Comparison of ENCODE assay signal across 9 cellular contexts in the genomic region with DNA sequence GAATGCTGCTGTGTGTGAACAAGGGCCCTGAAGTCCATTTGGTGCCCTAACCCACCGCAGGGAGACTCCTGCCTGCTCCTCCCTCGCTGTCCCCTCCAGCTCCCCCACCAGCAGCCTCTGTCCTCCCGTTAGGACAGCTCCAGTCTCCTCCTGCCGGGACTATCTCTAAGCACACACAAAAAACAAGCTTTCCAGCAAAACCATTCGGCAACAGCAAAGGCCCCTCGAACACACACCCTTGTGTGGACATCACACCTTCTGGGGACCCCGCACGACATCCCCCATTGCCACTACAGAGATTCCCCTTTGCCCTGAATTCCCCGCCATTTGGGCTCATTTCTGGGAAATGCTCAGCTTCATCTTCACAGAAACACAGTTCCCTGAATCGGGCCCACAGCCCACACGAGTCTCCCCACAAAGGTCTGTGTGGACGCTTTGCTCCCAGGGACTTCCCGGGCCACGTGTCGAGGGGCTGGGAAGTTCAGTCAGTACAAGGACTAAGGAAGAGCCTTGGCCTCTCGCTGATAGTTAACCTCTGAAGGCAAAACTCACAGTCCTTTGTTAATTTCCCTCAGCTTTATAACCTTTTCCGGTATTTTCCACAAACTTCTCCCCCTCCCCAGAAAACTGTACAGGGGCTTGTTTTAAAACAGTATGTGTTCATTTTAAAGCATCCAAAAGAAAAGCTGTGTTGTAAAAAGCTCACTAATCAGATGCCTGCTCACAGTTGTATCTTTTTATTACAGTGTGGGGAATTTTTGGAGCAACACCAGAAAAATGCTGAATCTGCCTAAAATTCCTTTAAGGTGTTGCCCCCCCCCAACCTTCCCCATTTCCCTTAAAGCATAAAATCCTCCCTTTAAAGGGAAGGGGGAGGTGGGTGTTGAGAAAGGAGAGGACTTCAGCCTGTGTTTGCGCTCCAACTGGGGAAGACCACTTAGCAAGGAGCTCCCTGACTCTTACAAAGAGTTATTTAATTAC. TPM values are rescaled to one million over a fixed set of nuclear protein-coding genes. Genes with fewer than 3 reads are reported as not detected.
A peak's percentile ranks its signal among the peaks of the same experiment; 100 is the strongest.
DNase-seq lines count a peak whose midpoint lies in the region; ATAC-seq, FAIRE-seq and TF ChIP-seq lines count a peak whose summit lies in the region.
"Had no signal": no experiment of that assay in that cellular context is flagged by ENCODE, and none has a peak within 500 bp of the region (broad histone marks: within the 10 kb centered on the region; RNA-seq: fewer than 3 reads in every experiment).

No MANE protein-coding gene starts in this region.

- ATAC-seq in activated CD4-positive, alpha-beta T cell treated with anti-CD3 and anti-CD28 coated beads for 36 hours, result no peak
- ATAC-seq in HepG2, result no peak
- no peak for ATAC-seq in GM21825 (IDR thresholded peaks at IDR 0.05; ENCODE audit: unreplicated experiment)
- ATAC-seq in HG02678 (IDR thresholded peaks at IDR 0.05; ENCODE audit: unreplicated experiment), result no peak
- ATAC-seq in mucosa of descending colon, result no peak

- TF ChIP-seq EP300 in HepG2 (IDR thresholded peaks at IDR 0.05; ENCODE audit: low read depth in 2 of 2, low read length in 2 of 2) (no peak), HepG2 (CRISPR knock-in tag; IDR thresholded peaks at IDR 0.05; ENCODE audit: borderline replicate concordance) (no peak)

- intact Hi-C loops in activated CD4-positive, alpha-beta T cell treated with anti-CD3 and anti-CD28 coated beads for 36 hours (cut with DNase I, micrococcal nuclease), result loop anchor here in 1 of 2 experiments (10.0 kb wide), 1 partner anchor 250 kb away; no protein-coding TSS in a partner anchor
- intact Hi-C loops in HepG2 (cut with micrococcal nuclease; ENCODE audit: unreplicated experiment) (no loop called here), mucosa of descending colon (cut with DNase I, micrococcal nuclease) (loop anchor here in 1 of 2 donors (10.0 kb wide), 1 partner anchor 140 kb away; no protein-coding TSS in a partner anchor)

- H2AFZ ChIP-seq in HepG2 (ENCODE audit: low read length), result no peak overlapping the region

- no peaks in the 10 kb centered on the region for H3K27me3 Mint-ChIP-seq in activated CD4-positive, alpha-beta T cell treated with anti-CD3 and anti-CD28 coated beads for 36 hours
- H3K27me3 Mint-ChIP-seq in activated naive CD8-positive, alpha-beta T cell treated with anti-CD3 and anti-CD28 coated beads for 36 hours, result no peaks in the 10 kb centered on the region

- H3K9ac ChIP-seq in HepG2 (ENCODE audit: insufficient read depth, low read depth, low read length) (0 out of 2 replicates have a peak overlapping the region, but pooled peaks have one; percentile 5), subcutaneous abdominal adipose tissue (ENCODE audit: low read length in 5 of 5) (peak overlapping the region; percentile 24 to 84 (median 63))

- peaks cover 76% of the 10 kb centered on the region for H3K4me1 Mint-ChIP-seq in activated CD4-positive, alpha-beta T cell treated with anti-CD3 and anti-CD28 coated beads for 36 hours
- H3K4me1 Mint-ChIP-seq in activated naive CD8-positive, alpha-beta T cell treated with anti-CD3 and anti-CD28 coated beads for 36 hours, result peaks cover 65% of the 10 kb centered on the region

- no peak for TF ChIP-seq POLR2A in HepG2 (IDR thresholded peaks at IDR 0.05; ENCODE audit: insufficient read depth in 1 of 2, low read depth in 2 of 2, low read length in 2 of 2)

- peak; percentile 47 for DNase-seq in activated CD4-positive, alpha-beta T cell treated with anti-CD3 and anti-CD28 coated beads for 36 hours
- no peak for DNase-seq in activated CD4-positive, alpha-beta T cell treated with anti-CD3 and anti-CD28 coated beads for 1 hour
- peak; percentile 50 for DNase-seq in activated naive CD8-positive, alpha-beta T cell treated with anti-CD3 and anti-CD28 coated beads for 36 hours
- no peak for DNase-seq in HepG2 (ENCODE audit: low spot score)
- no peak for DNase-seq in mucosa of descending colon
- DNase-seq: NCI-H1436 treated with DMSO at 0.1 percent for 48 hours had no signal

- H3K4me1 ChIP-seq in HepG2 (ENCODE audit: insufficient read depth, low read length) (peaks cover 63% of the 10 kb centered on the region), subcutaneous abdominal adipose tissue (ENCODE audit: control insufficient read depth in 5 of 5, insufficient read depth in 5 of 5, low read length in 5 of 5) (peaks cover 11 to 79% (median 75%) of the 10 kb centered on the region in 5 donors), mucosa of descending colon (ENCODE audit: low read depth) (peaks cover 77% of the 10 kb centered on the region)

- no peak for FAIRE-seq in HepG2 (lab: Jason Lieb, UNC)

- H3K27ac ChIP-seq in HepG2 (ENCODE audit: extremely low read length, insufficient read depth, low read length) (peak overlapping the region; percentile 63), subcutaneous abdominal adipose tissue (ENCODE audit: low read depth, low read length) (peak overlapping the region; percentile 86)

- CTCF ChIA-PET in activated CD4-positive, alpha-beta T cell treated with anti-CD3 and anti-CD28 coated beads for 36 hours (lab: Charles Lee), result interaction anchor here (0.6 to 1.4 kb wide), 7 partner anchors 13 to 148 kb away, joined by 3 to 5 read pairs (median 3); no protein-coding TSS in a partner anchor
- CTCF ChIA-PET in HepG2 (lab: Yijun Ruan, JAX; ENCODE audit: low intra/inter-chr PET ratio, low total read pairs), result no interaction called here

- in situ Hi-C loops in HepG2 (cut with HindIII; ENCODE audit: extremely low pct_ligation_motif_present, low pct_unique_long_range_greater_than_20kb), result no loop called here

- peaks cover 75% of the 10 kb centered on the region for H3K79me2 ChIP-seq in HepG2 (ENCODE audit: insufficient read depth, low read length)

- no peak overlapping the region for H3K4me3 ChIP-seq in HepG2 (replicated peaks in 1 of 3; ENCODE audit: insufficient read depth in 1 of 3, low read depth in 2 of 3, low read length in 3 of 3)
- peak overlapping the region in 1 of 5 donors; percentile 23 for H3K4me3 ChIP-seq in subcutaneous abdominal adipose tissue (ENCODE audit: low read depth in 1 of 5, low read length in 5 of 5)
- H3K4me3 ChIP-seq in mucosa of descending colon, result no peak overlapping the region

- H3K9me3 ChIP-seq in HepG2 (ENCODE audit: low read length) (no peaks in the 10 kb centered on the region), subcutaneous abdominal adipose tissue (ENCODE audit: control insufficient read depth in 5 of 5, low read length in 5 of 5) (no peaks in the 10 kb centered on the region), mucosa of descending colon (no peaks in the 10 kb centered on the region)

- TF ChIP-seq RAD21 in HepG2 (CRISPR knock-in tag; IDR thresholded peaks at IDR 0.05), result no peak

- WGBS in HepG2 (ENCODE audit: low lambda C conversion rate), result 78% methylated on average over 13 of the region's 18 CpGs

- H3K27ac Mint-ChIP-seq in activated CD4-positive, alpha-beta T cell treated with anti-CD3 and anti-CD28 coated beads for 36 hours, result peak overlapping the region; percentile 89
- H3K27ac Mint-ChIP-seq in activated naive CD8-positive, alpha-beta T cell treated with anti-CD3 and anti-CD28 coated beads for 36 hours, result peak overlapping the region; percentile 92

- no peaks in the 10 kb centered on the region for H3K27me3 ChIP-seq in HepG2 (ENCODE audit: control insufficient read depth in 1 of 2, insufficient read depth in 2 of 2, low read length in 2 of 2)
- H3K27me3 ChIP-seq in subcutaneous abdominal adipose tissue (ENCODE audit: control insufficient read depth in 5 of 5, insufficient read depth in 4 of 5, low read length in 5 of 5), result no peaks in the 10 kb centered on the region

- H3K36me3 ChIP-seq in HepG2 (replicated peaks in 1 of 2; ENCODE audit: control insufficient read depth in 1 of 2, insufficient read depth in 2 of 2, low read length in 2 of 2), result peaks cover 9 to 48% of the 10 kb centered on the region in 2 experiments
- H3K36me3 ChIP-seq in subcutaneous abdominal adipose tissue (ENCODE audit: control insufficient read depth in 5 of 5, insufficient read depth in 5 of 5, low read length in 5 of 5), result peaks cover 0 to 22% (median 17%) of the 10 kb centered on the region in 5 donors
- H3K36me3 ChIP-seq in mucosa of descending colon (ENCODE audit: low read depth), result no peaks in the 10 kb centered on the region

- no TSS peak for BruUV-seq in HepG2 (replicated peaks; lab: Mats Ljungman, UMichigan)

- H3K4me2 ChIP-seq in HepG2 (ENCODE audit: low read depth, low read length), result no peak overlapping the region

- TF ChIP-seq CTCF in HepG2 (CRISPR knock-in tag; IDR thresholded peaks at IDR 0.05) (no peak), mucosa of descending colon (IDR thresholded peaks at IDR 0.05) (no peak)

- no peaks in the 10 kb centered on the region for H3K9me3 Mint-ChIP-seq in activated CD4-positive, alpha-beta T cell treated with anti-CD3 and anti-CD28 coated beads for 36 hours (ENCODE audit: low read depth)
- H3K9me3 Mint-ChIP-seq in activated naive CD8-positive, alpha-beta T cell treated with anti-CD3 and anti-CD28 coated beads for 36 hours, result no peaks in the 10 kb centered on the region

- POLR2A ChIA-PET in activated CD4-positive, alpha-beta T cell treated with anti-CD3 and anti-CD28 coated beads for 36 hours (lab: Charles Lee), result interaction anchor here (0.5 kb wide), 1 partner anchor 16 kb away, joined by 3 read pairs; no protein-coding TSS in a partner anchor
- POLR2A ChIA-PET in HepG2 (lab: Yijun Ruan, JAX), result interaction anchor here (0.7 kb wide), 1 partner anchor 9 kb away, joined by 4 read pairs; no protein-coding TSS in a partner anchor

- peaks cover 14% of the 10 kb centered on the region for H3K36me3 Mint-ChIP-seq in activated CD4-positive, alpha-beta T cell treated with anti-CD3 and anti-CD28 coated beads for 36 hours (ENCODE audit: low read depth)
- H3K36me3 Mint-ChIP-seq in activated naive CD8-positive, alpha-beta T cell treated with anti-CD3 and anti-CD28 coated beads for 36 hours, result peaks cover 19% of the 10 kb centered on the region

- peak overlapping the region; percentile 15 for H3K4me3 Mint-ChIP-seq in activated CD4-positive, alpha-beta T cell treated with anti-CD3 and anti-CD28 coated beads for 36 hours
- H3K4me3 Mint-ChIP-seq in activated naive CD8-positive, alpha-beta T cell treated with anti-CD3 and anti-CD28 coated beads for 36 hours, result peak overlapping the region; percentile 48

- peaks cover 18% of the 10 kb centered on the region for H4K20me1 ChIP-seq in HepG2 (ENCODE audit: insufficient read depth, low read length)

RNA-seq across cellular contexts. Expression of a gene that starts 25.9 kb away (rescaled TPM):
- 1 to 10 TPM; 7.2 to 9.3 TPM for total RNA-seq in activated CD4-positive, alpha-beta T cell treated with anti-CD3 and anti-CD28 coated beads for 36 hours
- total RNA-seq in activated naive CD8-positive, alpha-beta T cell treated with anti-CD3 and anti-CD28 coated beads for 36 hours, result 1 to 10 TPM; 9.0 to 9.4 TPM
- total RNA-seq in HepG2 (2016; rRNA removed; fragmentation: Illumina TruSeq; extraction: Trizol) (18.7 and 24.7 TPM in 2 replicates), mucosa of descending colon (10 to 100 TPM; 22.3 to 67.4 (median 33.1) TPM)
- total RNA-seq in HepG2 (2016; cell fraction: cytosol; rRNA removed; fragmentation: Illumina TruSeq; extraction: Trizol; ENCODE audit: low read depth), result 3.3 TPM in 2 replicates
- 17.7 and 26.0 TPM in 2 replicates for total RNA-seq in HepG2 (2016; cell fraction: insoluble cytoplasmic fraction; rRNA removed; fragmentation: Illumina TruSeq; extraction: Trizol)
- 12.5 and 14.2 TPM in 2 replicates for total RNA-seq in HepG2 (2016; cell fraction: membrane; rRNA removed; fragmentation: Illumina TruSeq; extraction: Trizol)
- 22.7 and 23.8 TPM in 2 replicates for total RNA-seq in HepG2 (2016; cell fraction: nucleus; rRNA removed; fragmentation: Illumina TruSeq; extraction: Trizol)
- polyA plus RNA-seq in HepG2 (2011; rRNA removed), result 15.8 and 17.4 TPM in 2 replicates
- polyA plus RNA-seq in HepG2 (2011; cell fraction: cytosol; rRNA removed), result 15.1 and 16.9 TPM in 2 replicates
- 16.5 and 25.6 TPM in 2 replicates for polyA plus RNA-seq in HepG2 (2011; cell fraction: nucleus; rRNA removed)
- polyA plus RNA-seq in HepG2 (2012), result 5.6 and 8.5 TPM in 2 replicates
- 1.4 and 2.1 TPM in 2 replicates for polyA plus RNA-seq in HepG2 (2016; cell fraction: cytosol; fragmentation: Illumina TruSeq; extraction: Trizol; ENCODE audit: low read depth)
- polyA plus RNA-seq in HepG2 (2016; cell fraction: insoluble cytoplasmic fraction; fragmentation: Illumina TruSeq; extraction: Trizol; ENCODE audit: low read depth), result 15.7 and 17.1 TPM in 2 replicates
- 4.9 TPM in 2 replicates for polyA plus RNA-seq in HepG2 (2016; cell fraction: membrane; fragmentation: Illumina TruSeq; extraction: Trizol; ENCODE audit: low read depth)
- 40.0 and 43.9 TPM in 2 replicates for polyA plus RNA-seq in HepG2 (2016; cell fraction: nucleus; fragmentation: Illumina TruSeq; extraction: Trizol; ENCODE audit: insufficient read depth, low read depth)
- polyA minus RNA-seq in HepG2 (2011; rRNA and poly(A)+ RNA removed; ENCODE audit: low replicate concordance), result 38.7 and 47.8 TPM in 2 replicates
- polyA minus RNA-seq in HepG2 (2011; cell fraction: cytosol; rRNA and poly(A)+ RNA removed), result 11.5 and 17.8 TPM in 2 replicates
- polyA minus RNA-seq in HepG2 (2011; cell fraction: nucleus; rRNA and poly(A)+ RNA removed), result 14.8 and 26.3 TPM in 2 replicates

Comparison
In these comparisons a context has a peak if more than half of its experiments do, and no peak if none do; other contexts are left out.
1. DNase-seq: peak in activated CD4-positive, alpha-beta T cell treated with anti-CD3 and anti-CD28 coated beads for 36 hours (single experiment) and activated naive CD8-positive, alpha-beta T cell treated with anti-CD3 and anti-CD28 coated beads for 36 hours (single experiment); none in activated CD4-positive, alpha-beta T cell treated with anti-CD3 and anti-CD28 coated beads for 1 hour (single experiment), HepG2 (single experiment) and mucosa of descending colon (0 of 3).